ENCODE assay signal across 1 cellular context in the genomic region with DNA sequence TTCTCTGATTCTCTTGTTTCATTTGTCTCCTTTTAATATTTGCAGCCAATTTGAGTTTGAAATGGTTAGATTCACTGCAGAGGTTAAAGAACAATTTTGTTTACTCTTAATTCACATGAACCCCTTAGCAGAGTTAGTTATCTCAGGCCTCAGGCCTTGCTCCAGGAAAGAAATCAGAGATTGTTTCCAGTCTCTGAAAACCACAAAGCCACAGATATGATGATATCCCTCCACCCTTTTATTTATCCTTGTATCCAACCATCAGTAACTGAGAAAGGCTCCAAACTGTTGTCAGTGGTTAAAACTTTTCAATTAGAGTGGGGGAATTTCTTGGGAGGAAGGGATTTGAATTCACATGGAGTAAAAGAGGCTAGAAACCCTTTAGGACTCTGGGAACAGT.
TF ChIP-seq lines count a peak whose summit lies in the region.

No MANE protein-coding gene starts in this region.

TF ChIP-seq in GM23338, 12 proteins besides CTCF, POLR2A, EP300 and RAD21 (continued from another document):
- TF ChIP-seq, protein P1, sequence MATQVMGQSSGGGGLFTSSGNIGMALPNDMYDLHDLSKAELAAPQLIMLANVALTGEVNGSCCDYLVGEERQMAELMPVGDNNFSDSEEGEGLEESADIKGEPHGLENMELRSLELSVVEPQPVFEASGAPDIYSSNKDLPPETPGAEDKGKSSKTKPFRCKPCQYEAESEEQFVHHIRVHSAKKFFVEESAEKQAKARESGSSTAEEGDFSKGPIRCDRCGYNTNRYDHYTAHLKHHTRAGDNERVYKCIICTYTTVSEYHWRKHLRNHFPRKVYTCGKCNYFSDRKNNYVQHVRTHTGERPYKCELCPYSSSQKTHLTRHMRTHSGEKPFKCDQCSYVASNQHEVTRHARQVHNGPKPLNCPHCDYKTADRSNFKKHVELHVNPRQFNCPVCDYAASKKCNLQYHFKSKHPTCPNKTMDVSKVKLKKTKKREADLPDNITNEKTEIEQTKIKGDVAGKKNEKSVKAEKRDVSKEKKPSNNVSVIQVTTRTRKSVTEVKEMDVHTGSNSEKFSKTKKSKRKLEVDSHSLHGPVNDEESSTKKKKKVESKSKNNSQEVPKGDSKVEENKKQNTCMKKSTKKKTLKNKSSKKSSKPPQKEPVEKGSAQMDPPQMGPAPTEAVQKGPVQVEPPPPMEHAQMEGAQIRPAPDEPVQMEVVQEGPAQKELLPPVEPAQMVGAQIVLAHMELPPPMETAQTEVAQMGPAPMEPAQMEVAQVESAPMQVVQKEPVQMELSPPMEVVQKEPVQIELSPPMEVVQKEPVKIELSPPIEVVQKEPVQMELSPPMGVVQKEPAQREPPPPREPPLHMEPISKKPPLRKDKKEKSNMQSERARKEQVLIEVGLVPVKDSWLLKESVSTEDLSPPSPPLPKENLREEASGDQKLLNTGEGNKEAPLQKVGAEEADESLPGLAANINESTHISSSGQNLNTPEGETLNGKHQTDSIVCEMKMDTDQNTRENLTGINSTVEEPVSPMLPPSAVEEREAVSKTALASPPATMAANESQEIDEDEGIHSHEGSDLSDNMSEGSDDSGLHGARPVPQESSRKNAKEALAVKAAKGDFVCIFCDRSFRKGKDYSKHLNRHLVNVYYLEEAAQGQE (IDR thresholded peaks at IDR 0.05; ENCODE audit: unreplicated experiment): no peak
- TF ChIP-seq, protein P2, sequence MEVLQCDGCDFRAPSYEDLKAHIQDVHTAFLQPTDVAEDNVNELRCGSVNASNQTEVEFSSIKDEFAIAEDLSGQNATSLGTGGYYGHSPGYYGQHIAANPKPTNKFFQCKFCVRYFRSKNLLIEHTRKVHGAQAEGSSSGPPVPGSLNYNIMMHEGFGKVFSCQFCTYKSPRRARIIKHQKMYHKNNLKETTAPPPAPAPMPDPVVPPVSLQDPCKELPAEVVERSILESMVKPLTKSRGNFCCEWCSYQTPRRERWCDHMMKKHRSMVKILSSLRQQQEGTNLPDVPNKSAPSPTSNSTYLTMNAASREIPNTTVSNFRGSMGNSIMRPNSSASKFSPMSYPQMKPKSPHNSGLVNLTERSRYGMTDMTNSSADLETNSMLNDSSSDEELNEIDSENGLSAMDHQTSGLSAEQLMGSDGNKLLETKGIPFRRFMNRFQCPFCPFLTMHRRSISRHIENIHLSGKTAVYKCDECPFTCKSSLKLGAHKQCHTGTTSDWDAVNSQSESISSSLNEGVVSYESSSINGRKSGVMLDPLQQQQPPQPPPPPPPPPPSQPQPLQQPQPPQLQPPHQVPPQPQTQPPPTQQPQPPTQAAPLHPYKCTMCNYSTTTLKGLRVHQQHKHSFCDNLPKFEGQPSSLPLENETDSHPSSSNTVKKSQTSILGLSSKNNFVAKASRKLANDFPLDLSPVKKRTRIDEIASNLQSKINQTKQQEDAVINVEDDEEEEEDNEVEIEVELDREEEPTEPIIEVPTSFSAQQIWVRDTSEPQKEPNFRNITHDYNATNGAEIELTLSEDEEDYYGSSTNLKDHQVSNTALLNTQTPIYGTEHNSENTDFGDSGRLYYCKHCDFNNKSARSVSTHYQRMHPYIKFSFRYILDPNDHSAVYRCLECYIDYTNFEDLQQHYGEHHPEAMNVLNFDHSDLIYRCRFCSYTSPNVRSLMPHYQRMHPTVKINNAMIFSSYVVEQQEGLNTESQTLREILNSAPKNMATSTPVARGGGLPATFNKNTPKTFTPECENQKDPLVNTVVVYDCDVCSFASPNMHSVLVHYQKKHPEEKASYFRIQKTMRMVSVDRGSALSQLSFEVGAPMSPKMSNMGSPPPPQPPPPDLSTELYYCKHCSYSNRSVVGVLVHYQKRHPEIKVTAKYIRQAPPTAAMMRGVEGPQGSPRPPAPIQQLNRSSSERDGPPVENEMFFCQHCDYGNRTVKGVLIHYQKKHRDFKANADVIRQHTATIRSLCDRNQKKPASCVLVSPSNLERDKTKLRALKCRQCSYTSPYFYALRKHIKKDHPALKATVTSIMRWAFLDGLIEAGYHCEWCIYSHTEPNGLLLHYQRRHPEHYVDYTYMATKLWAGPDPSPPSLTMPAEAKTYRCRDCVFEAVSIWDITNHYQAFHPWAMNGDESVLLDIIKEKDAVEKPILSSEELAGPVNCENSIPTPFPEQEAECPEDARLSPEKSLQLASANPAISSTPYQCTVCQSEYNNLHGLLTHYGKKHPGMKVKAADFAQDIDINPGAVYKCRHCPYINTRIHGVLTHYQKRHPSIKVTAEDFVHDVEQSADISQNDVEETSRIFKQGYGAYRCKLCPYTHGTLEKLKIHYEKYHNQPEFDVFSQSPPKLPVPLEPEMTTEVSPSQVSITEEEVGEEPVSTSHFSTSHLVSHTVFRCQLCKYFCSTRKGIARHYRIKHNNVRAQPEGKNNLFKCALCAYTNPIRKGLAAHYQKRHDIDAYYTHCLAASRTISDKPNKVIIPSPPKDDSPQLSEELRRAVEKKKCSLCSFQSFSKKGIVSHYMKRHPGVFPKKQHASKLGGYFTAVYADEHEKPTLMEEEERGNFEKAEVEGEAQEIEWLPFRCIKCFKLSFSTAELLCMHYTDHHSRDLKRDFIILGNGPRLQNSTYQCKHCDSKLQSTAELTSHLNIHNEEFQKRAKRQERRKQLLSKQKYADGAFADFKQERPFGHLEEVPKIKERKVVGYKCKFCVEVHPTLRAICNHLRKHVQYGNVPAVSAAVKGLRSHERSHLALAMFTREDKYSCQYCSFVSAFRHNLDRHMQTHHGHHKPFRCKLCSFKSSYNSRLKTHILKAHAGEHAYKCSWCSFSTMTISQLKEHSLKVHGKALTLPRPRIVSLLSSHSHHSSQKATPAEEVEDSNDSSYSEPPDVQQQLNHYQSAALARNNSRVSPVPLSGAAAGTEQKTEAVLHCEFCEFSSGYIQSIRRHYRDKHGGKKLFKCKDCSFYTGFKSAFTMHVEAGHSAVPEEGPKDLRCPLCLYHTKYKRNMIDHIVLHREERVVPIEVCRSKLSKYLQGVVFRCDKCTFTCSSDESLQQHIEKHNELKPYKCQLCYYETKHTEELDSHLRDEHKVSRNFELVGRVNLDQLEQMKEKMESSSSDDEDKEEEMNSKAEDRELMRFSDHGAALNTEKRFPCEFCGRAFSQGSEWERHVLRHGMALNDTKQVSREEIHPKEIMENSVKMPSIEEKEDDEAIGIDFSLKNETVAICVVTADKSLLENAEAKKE (CRISPR knock-in tag; IDR thresholded peaks at IDR 0.05): no peak
- TF ChIP-seq JUNB (IDR thresholded peaks at IDR 0.05; ENCODE audit: unreplicated experiment): no peak
